12 cellular contexts compared by ENCODE assay signal in genomic region chr2:8389373-8390108, GRCh38.
DNase-seq lines count a peak whose midpoint lies in the region; ATAC-seq, FAIRE-seq and TF ChIP-seq lines count a peak whose summit lies in the region.
"Had no signal": no experiment of that assay in that cellular context is flagged by ENCODE, and none has a peak within 500 bp of the region (broad histone marks: within the 10 kb centered on the region; RNA-seq: fewer than 3 reads in every experiment).

No MANE protein-coding gene starts in this region.

- peak overlapping the region; percentile 14 to 62 for H3K27ac Mint-ChIP-seq in natural killer cell treated with Interleukin-12 subunit alpha and Interleukin-12 subunit beta and Interleukin-15 and Interleukin-18, amount 100 ng/mL, for 72 hours
- peak overlapping the region in 1 of 2 donors; percentile 65 for H3K27ac Mint-ChIP-seq in natural killer cell
- peak overlapping the region; percentile 53 for H3K27ac Mint-ChIP-seq in activated T-helper 17 cell treated with anti-CD3 and anti-CD28 coated beads, Interleukin-2, amount 50 U/mL, for 72 hours
- no peak overlapping the region for H3K27ac Mint-ChIP-seq in activated naive CD4-positive, alpha-beta T cell treated with anti-CD3 and anti-CD28 coated beads for 36 hours

- CTCF ChIA-PET in activated naive CD4-positive, alpha-beta T cell treated with anti-CD3 and anti-CD28 coated beads for 36 hours (lab: Charles Lee) = no interaction called here

- FAIRE-seq in urothelium cell line (lab: Jason Lieb, UNC) = no peak
- FAIRE-seq: HTR-8/SVneo had no signal

- no peak for DNase-seq in natural killer cell treated with Interleukin-12 subunit alpha and Interleukin-12 subunit beta and Interleukin-15 and Interleukin-18, amount 100 ng/mL, for 72 hours (ENCODE audit: low spot score)
- DNase-seq in natural killer cell = no peak
- DNase-seq in glomerular visceral epithelial cell (ENCODE audit: extremely low spot score) = peak; percentile 11
- DNase-seq in activated naive CD4-positive, alpha-beta T cell treated with anti-CD3 and anti-CD28 coated beads for 36 hours = no peak
- no peak for DNase-seq in urothelium cell line (ENCODE audit: low spot score)
- DNase-seq: mammary epithelial cell; stimulated activated CD4-positive, alpha-beta T cell treated with anti-CD3 and anti-CD28 coated beads, Interleukin-12 subunit alpha, Interleukin-12 subunit beta, amount 100 ng/mL, for 4 hours; T-helper 9 cell had no signal

- peaks cover 17 to 22% of the 10 kb centered on the region in 2 donors for H3K4me1 Mint-ChIP-seq in natural killer cell treated with Interleukin-12 subunit alpha and Interleukin-12 subunit beta and Interleukin-15 and Interleukin-18, amount 100 ng/mL, for 72 hours (ENCODE audit: low read depth in 2 of 2)
- peaks cover 6 to 19% of the 10 kb centered on the region in 2 donors for H3K4me1 Mint-ChIP-seq in natural killer cell
- H3K4me1 Mint-ChIP-seq in activated T-helper 17 cell treated with anti-CD3 and anti-CD28 coated beads, Interleukin-2, amount 50 U/mL, for 72 hours = peaks cover 8% of the 10 kb centered on the region
- H3K4me1 Mint-ChIP-seq in activated naive CD4-positive, alpha-beta T cell treated with anti-CD3 and anti-CD28 coated beads for 36 hours (ENCODE audit: low read depth) = peaks cover 2% of the 10 kb centered on the region

- H3K27me3 Mint-ChIP-seq in natural killer cell treated with Interleukin-12 subunit alpha and Interleukin-12 subunit beta and Interleukin-15 and Interleukin-18, amount 100 ng/mL, for 72 hours = no peaks in the 10 kb centered on the region
- H3K27me3 Mint-ChIP-seq in natural killer cell (ENCODE audit: low read depth in 2 of 2) = no peaks in the 10 kb centered on the region
- H3K27me3 Mint-ChIP-seq in activated T-helper 17 cell treated with anti-CD3 and anti-CD28 coated beads, Interleukin-2, amount 50 U/mL, for 72 hours = no peaks in the 10 kb centered on the region
- peaks cover 3% of the 10 kb centered on the region for H3K27me3 Mint-ChIP-seq in activated naive CD4-positive, alpha-beta T cell treated with anti-CD3 and anti-CD28 coated beads for 36 hours (ENCODE audit: low read depth)

- intact Hi-C loops in natural killer cell (cut with micrococcal nuclease) = no loop called here
- intact Hi-C loops in activated naive CD4-positive, alpha-beta T cell treated with anti-CD3 and anti-CD28 coated beads for 36 hours (cut with micrococcal nuclease) = no loop called here

- TF ChIP-seq CTCF in natural killer cell (IDR thresholded peaks at IDR 0.05) = no peak

- no peak for ATAC-seq in natural killer cell treated with Interleukin-12 subunit alpha and Interleukin-12 subunit beta and Interleukin-15 and Interleukin-18, amount 100 ng/mL, for 72 hours
- ATAC-seq in natural killer cell (no peak), HG02938 (IDR thresholded peaks at IDR 0.05; ENCODE audit: unreplicated experiment) (no peak), HG03045 (IDR thresholded peaks at IDR 0.05; ENCODE audit: unreplicated experiment) (no peak)
- ATAC-seq in activated T-helper 17 cell treated with anti-CD3 and anti-CD28 coated beads, Interleukin-2, amount 50 U/mL, for 72 hours (replicated peaks) = no peak

- H3K36me3 Mint-ChIP-seq in natural killer cell treated with Interleukin-12 subunit alpha and Interleukin-12 subunit beta and Interleukin-15 and Interleukin-18, amount 100 ng/mL, for 72 hours = no peaks in the 10 kb centered on the region
- no peaks in the 10 kb centered on the region for H3K36me3 Mint-ChIP-seq in natural killer cell
- H3K36me3 Mint-ChIP-seq in activated T-helper 17 cell treated with anti-CD3 and anti-CD28 coated beads, Interleukin-2, amount 50 U/mL, for 72 hours (ENCODE audit: low read depth) = peaks cover 37% of the 10 kb centered on the region
- no peaks in the 10 kb centered on the region for H3K36me3 Mint-ChIP-seq in activated naive CD4-positive, alpha-beta T cell treated with anti-CD3 and anti-CD28 coated beads for 36 hours (ENCODE audit: low read depth)

- peak overlapping the region; percentile 6 for H3K4me3 Mint-ChIP-seq in natural killer cell treated with Interleukin-12 subunit alpha and Interleukin-12 subunit beta and Interleukin-15 and Interleukin-18, amount 100 ng/mL, for 72 hours
- H3K4me3 Mint-ChIP-seq in natural killer cell = no peak overlapping the region
- H3K4me3 Mint-ChIP-seq in activated T-helper 17 cell treated with anti-CD3 and anti-CD28 coated beads, Interleukin-2, amount 50 U/mL, for 72 hours = no peak overlapping the region
- no peak overlapping the region for H3K4me3 Mint-ChIP-seq in activated naive CD4-positive, alpha-beta T cell treated with anti-CD3 and anti-CD28 coated beads for 36 hours

- no peaks in the 10 kb centered on the region for H3K9me3 Mint-ChIP-seq in natural killer cell treated with Interleukin-12 subunit alpha and Interleukin-12 subunit beta and Interleukin-15 and Interleukin-18, amount 100 ng/mL, for 72 hours
- no peaks in the 10 kb centered on the region for H3K9me3 Mint-ChIP-seq in natural killer cell
- H3K9me3 Mint-ChIP-seq in activated T-helper 17 cell treated with anti-CD3 and anti-CD28 coated beads, Interleukin-2, amount 50 U/mL, for 72 hours = no peaks in the 10 kb centered on the region
- no peaks in the 10 kb centered on the region for H3K9me3 Mint-ChIP-seq in activated naive CD4-positive, alpha-beta T cell treated with anti-CD3 and anti-CD28 coated beads for 36 hours
